1 cellular context compared by ENCODE assay signal in genomic region chr12:42238240-42239140, GRCh38.
A peak's percentile ranks its signal among the peaks of the same experiment; 100 is the strongest.
TF ChIP-seq lines count a peak whose summit lies in the region.

Gene YAF2, minus strand, starts transcription at chr12:42238248. Its CDS starts 68 bp downstream, at chr12:42238180.

TF ChIP-seq in K562, 482 proteins besides CTCF, POLR2A, EP300 and RAD21 (continued from another document and continues in another):
- TF ChIP-seq E2F8 (IDR thresholded peaks at IDR 0.05; ENCODE audit: low read depth, partially characterized antibody) (no peak), SMARCC2 (IDR thresholded peaks at IDR 0.05; ENCODE audit: low read depth) (no peak), SAFB (IDR thresholded peaks at IDR 0.05; ENCODE audit: borderline replicate concordance, low read depth, low read length) (no peak), EZH2 (IDR thresholded peaks at IDR 0.05; ENCODE audit: borderline replicate concordance, low read depth, low read length) (no peak), NFYB (IDR thresholded peaks at IDR 0.05; ENCODE audit: extremely low read depth, insufficient read length) (peak; percentile 60), MBD2 (IDR thresholded peaks at IDR 0.05; ENCODE audit: borderline replicate concordance, low read depth) (no peak), ZFPM2 (CRISPR knock-in tag; IDR thresholded peaks at IDR 0.05) (no peak), TAF15 (IDR thresholded peaks at IDR 0.05; ENCODE audit: low read depth, low read length) (no peak), ZNF354B (CRISPR knock-in tag; IDR thresholded peaks at IDR 0.05) (no peak), CBX3 (IDR thresholded peaks at IDR 0.05; ENCODE audit: borderline replicate concordance in 1 of 2, low read length in 2 of 2) (no peak), ILF3 (IDR thresholded peaks at IDR 0.05; ENCODE audit: borderline replicate concordance) (no peak), KDM4B (IDR thresholded peaks at IDR 0.05; ENCODE audit: borderline replicate concordance in 2 of 2, low read depth in 1 of 2) (no peak), VEZF1 (CRISPR knock-in tag; IDR thresholded peaks at IDR 0.05) (peak; percentile 93), MYBL2 (IDR thresholded peaks at IDR 0.05; ENCODE audit: low read depth) (0 out of 2 replicates have a peak, but pooled peaks have one; percentile 14), MYBL2 (CRISPR knock-in tag; IDR thresholded peaks at IDR 0.05; ENCODE audit: borderline replicate concordance) (no peak), KDM2B (CRISPR knock-in tag; IDR thresholded peaks at IDR 0.05) (no peak), ZNF445 (CRISPR knock-in tag; IDR thresholded peaks at IDR 0.05; ENCODE audit: low read depth) (no peak), FOSL1 (tag; conservative IDR thresholded peaks at IDR 0.05) (no peak), ZNF140 (CRISPR knock-in tag; IDR thresholded peaks at IDR 0.05) (no peak), NR1H2 (CRISPR knock-in tag; IDR thresholded peaks at IDR 0.05) (no peak), POLR2AphosphoS2 (IDR thresholded peaks at IDR 0.05; ENCODE audit: low read length) (no peak), SP1 (CRISPR knock-in tag; IDR thresholded peaks at IDR 0.05) (no peak), JUND (IDR thresholded peaks at IDR 0.05; ENCODE audit: borderline replicate concordance, low read depth, low read length) (no peak), JUND (tag; IDR thresholded peaks at IDR 0.05; ENCODE audit: borderline replicate concordance, low read depth, low read length) (no peak), ZSCAN29 (IDR thresholded peaks at IDR 0.05) (no peak), SNAPC5 (CRISPR knock-in tag; IDR thresholded peaks at IDR 0.05) (no peak), ZBTB12 (CRISPR knock-in tag; IDR thresholded peaks at IDR 0.05) (no peak), PBX2 (CRISPR knock-in tag; IDR thresholded peaks at IDR 0.05; ENCODE audit: low read depth) (no peak), PBX2 (tag; conservative IDR thresholded peaks at IDR 0.05; ENCODE audit: low read depth) (no peak), ZNF551 (CRISPR knock-in tag; IDR thresholded peaks at IDR 0.05) (no peak), AFF1 (IDR thresholded peaks at IDR 0.05; ENCODE audit: low read depth in 1 of 2, partially characterized antibody in 2 of 2) (no peak), ZNF347 (CRISPR knock-in tag; IDR thresholded peaks at IDR 0.05; ENCODE audit: low read depth) (no peak), ZFP30 (CRISPR knock-in tag; IDR thresholded peaks at IDR 0.05; ENCODE audit: borderline replicate concordance) (no peak), THAP12 (CRISPR knock-in tag; IDR thresholded peaks at IDR 0.05) (no peak), ZBED1 (IDR thresholded peaks at IDR 0.05) (no peak), ETV5 (CRISPR knock-in tag; IDR thresholded peaks at IDR 0.05; ENCODE audit: low read depth) (no peak), TGIF2 (CRISPR knock-in tag; IDR thresholded peaks at IDR 0.05) (no peak), HNRNPH1 (optimal IDR thresholded peaks at IDR 0.05; ENCODE audit: low read depth, low read length) (no peak), ZNF77 (CRISPR knock-in tag; IDR thresholded peaks at IDR 0.05) (no peak), EHMT2 (IDR thresholded peaks at IDR 0.05) (no peak), E4F1 (CRISPR knock-in tag; IDR thresholded peaks at IDR 0.05; ENCODE audit: borderline replicate concordance) (no peak), SMAD3 (CRISPR knock-in tag; conservative IDR thresholded peaks at IDR 0.05) (no peak), ZNF699 (CRISPR knock-in tag; IDR thresholded peaks at IDR 0.05; ENCODE audit: insufficient replicate concordance) (no peak), E2F1 (CRISPR knock-in tag; IDR thresholded peaks at IDR 0.05) (no peak), PHF8 (IDR thresholded peaks at IDR 0.05; ENCODE audit: borderline replicate concordance, low read length) (peak; percentile 90), ZNF274 (IDR thresholded peaks at IDR 0.05; ENCODE audit: borderline replicate concordance, low read depth, low read length) (no peak), ZKSCAN1 (IDR thresholded peaks at IDR 0.05; ENCODE audit: low read depth, low read length) (no peak), XRCC5 (IDR thresholded peaks at IDR 0.05; ENCODE audit: low read depth, low read length) (no peak), ZNF384 (IDR thresholded peaks at IDR 0.05; ENCODE audit: low read depth, low read length) (no peak)
